2 cellular contexts compared by ENCODE assay signal in the genomic region with DNA sequence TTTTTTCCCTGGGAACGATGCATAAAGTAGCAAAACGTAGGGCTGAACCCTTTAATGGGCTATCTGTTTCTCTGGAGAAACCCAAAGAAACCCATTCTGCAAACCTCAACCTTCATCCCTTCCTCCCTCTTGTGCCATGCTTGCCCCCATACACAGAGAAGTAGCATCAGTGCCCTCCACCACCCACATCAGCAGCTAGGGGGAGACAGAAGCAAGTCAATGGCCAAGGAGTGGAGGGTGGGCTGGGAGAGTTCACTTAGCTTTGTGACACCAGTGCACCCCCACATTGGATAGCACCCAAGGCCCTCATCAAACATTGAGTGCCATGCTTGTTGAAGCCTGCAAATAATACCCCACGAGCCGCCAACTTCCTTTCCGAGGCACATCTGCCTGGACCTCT.
TF ChIP-seq lines count a peak whose summit lies in the region.

No MANE protein-coding gene starts in this region.

TF ChIP-seq in HCT116, 20 proteins besides CTCF, POLR2A, EP300 and RAD21 (continued from another document):
- TF ChIP-seq, protein P1, sequence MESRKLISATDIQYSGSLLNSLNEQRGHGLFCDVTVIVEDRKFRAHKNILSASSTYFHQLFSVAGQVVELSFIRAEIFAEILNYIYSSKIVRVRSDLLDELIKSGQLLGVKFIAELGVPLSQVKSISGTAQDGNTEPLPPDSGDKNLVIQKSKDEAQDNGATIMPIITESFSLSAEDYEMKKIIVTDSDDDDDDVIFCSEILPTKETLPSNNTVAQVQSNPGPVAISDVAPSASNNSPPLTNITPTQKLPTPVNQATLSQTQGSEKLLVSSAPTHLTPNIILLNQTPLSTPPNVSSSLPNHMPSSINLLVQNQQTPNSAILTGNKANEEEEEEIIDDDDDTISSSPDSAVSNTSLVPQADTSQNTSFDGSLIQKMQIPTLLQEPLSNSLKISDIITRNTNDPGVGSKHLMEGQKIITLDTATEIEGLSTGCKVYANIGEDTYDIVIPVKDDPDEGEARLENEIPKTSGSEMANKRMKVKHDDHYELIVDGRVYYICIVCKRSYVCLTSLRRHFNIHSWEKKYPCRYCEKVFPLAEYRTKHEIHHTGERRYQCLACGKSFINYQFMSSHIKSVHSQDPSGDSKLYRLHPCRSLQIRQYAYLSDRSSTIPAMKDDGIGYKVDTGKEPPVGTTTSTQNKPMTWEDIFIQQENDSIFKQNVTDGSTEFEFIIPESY (IDR thresholded peaks at IDR 0.05; ENCODE audit: extremely low read depth, insufficient replicate concordance, low read length) = no peak
- TF ChIP-seq, protein P2, sequence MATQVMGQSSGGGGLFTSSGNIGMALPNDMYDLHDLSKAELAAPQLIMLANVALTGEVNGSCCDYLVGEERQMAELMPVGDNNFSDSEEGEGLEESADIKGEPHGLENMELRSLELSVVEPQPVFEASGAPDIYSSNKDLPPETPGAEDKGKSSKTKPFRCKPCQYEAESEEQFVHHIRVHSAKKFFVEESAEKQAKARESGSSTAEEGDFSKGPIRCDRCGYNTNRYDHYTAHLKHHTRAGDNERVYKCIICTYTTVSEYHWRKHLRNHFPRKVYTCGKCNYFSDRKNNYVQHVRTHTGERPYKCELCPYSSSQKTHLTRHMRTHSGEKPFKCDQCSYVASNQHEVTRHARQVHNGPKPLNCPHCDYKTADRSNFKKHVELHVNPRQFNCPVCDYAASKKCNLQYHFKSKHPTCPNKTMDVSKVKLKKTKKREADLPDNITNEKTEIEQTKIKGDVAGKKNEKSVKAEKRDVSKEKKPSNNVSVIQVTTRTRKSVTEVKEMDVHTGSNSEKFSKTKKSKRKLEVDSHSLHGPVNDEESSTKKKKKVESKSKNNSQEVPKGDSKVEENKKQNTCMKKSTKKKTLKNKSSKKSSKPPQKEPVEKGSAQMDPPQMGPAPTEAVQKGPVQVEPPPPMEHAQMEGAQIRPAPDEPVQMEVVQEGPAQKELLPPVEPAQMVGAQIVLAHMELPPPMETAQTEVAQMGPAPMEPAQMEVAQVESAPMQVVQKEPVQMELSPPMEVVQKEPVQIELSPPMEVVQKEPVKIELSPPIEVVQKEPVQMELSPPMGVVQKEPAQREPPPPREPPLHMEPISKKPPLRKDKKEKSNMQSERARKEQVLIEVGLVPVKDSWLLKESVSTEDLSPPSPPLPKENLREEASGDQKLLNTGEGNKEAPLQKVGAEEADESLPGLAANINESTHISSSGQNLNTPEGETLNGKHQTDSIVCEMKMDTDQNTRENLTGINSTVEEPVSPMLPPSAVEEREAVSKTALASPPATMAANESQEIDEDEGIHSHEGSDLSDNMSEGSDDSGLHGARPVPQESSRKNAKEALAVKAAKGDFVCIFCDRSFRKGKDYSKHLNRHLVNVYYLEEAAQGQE (IDR thresholded peaks at IDR 0.05; ENCODE audit: low read depth) = no peak
- TF ChIP-seq EZH2 (IDR thresholded peaks at IDR 0.05) = no peak
- no peak for TF ChIP-seq CEBPB (IDR thresholded peaks at IDR 0.05; ENCODE audit: low read depth)
- no peak for TF ChIP-seq POLR2AphosphoS5 (IDR thresholded peaks at IDR 0.05; ENCODE audit: low read depth, low read length)
- no peak for TF ChIP-seq SP1 (IDR thresholded peaks at IDR 0.05; ENCODE audit: low read depth)

TF ChIP-seq in SK-N-SH treated with all-trans-retinoic acid at 6 μM for 48 hours, 23 proteins besides CTCF, POLR2A, EP300 and RAD21 (continued from another document):
- TF ChIP-seq, protein P3, sequence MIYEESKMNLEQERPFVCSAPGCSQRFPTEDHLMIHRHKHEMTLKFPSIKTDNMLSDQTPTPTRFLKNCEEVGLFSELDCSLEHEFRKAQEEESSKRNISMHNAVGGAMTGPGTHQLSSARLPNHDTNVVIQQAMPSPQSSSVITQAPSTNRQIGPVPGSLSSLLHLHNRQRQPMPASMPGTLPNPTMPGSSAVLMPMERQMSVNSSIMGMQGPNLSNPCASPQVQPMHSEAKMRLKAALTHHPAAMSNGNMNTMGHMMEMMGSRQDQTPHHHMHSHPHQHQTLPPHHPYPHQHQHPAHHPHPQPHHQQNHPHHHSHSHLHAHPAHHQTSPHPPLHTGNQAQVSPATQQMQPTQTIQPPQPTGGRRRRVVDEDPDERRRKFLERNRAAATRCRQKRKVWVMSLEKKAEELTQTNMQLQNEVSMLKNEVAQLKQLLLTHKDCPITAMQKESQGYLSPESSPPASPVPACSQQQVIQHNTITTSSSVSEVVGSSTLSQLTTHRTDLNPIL (CRISPR knock-in tag; IDR thresholded peaks at IDR 0.05; ENCODE audit: low read depth) = no peak
- TF ChIP-seq, protein P4, sequence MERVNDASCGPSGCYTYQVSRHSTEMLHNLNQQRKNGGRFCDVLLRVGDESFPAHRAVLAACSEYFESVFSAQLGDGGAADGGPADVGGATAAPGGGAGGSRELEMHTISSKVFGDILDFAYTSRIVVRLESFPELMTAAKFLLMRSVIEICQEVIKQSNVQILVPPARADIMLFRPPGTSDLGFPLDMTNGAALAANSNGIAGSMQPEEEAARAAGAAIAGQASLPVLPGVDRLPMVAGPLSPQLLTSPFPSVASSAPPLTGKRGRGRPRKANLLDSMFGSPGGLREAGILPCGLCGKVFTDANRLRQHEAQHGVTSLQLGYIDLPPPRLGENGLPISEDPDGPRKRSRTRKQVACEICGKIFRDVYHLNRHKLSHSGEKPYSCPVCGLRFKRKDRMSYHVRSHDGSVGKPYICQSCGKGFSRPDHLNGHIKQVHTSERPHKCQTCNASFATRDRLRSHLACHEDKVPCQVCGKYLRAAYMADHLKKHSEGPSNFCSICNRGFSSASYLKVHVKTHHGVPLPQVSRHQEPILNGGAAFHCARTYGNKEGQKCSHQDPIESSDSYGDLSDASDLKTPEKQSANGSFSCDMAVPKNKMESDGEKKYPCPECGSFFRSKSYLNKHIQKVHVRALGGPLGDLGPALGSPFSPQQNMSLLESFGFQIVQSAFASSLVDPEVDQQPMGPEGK (CRISPR knock-in tag; IDR thresholded peaks at IDR 0.05; ENCODE audit: borderline replicate concordance) = no peak
- TF ChIP-seq TOX (CRISPR knock-in tag; IDR thresholded peaks at IDR 0.05; ENCODE audit: borderline replicate concordance) = no peak
- no peak for TF ChIP-seq ESRRG (CRISPR knock-in tag; IDR thresholded peaks at IDR 0.05)
- TF ChIP-seq ZNF8 (CRISPR knock-in tag; IDR thresholded peaks at IDR 0.05) = no peak
- no peak for TF ChIP-seq TSHZ2 (CRISPR knock-in tag; IDR thresholded peaks at IDR 0.05)
- TF ChIP-seq ZC3H10 (CRISPR knock-in tag; IDR thresholded peaks at IDR 0.05) = no peak
- TF ChIP-seq ZFP30 (CRISPR knock-in tag; IDR thresholded peaks at IDR 0.05) = no peak
- no peak for TF ChIP-seq PPARA (CRISPR knock-in tag; IDR thresholded peaks at IDR 0.05; ENCODE audit: borderline replicate concordance)
- no peak for TF ChIP-seq OSR1 (CRISPR knock-in tag; IDR thresholded peaks at IDR 0.05)
- no peak for TF ChIP-seq GLIS3 (CRISPR knock-in tag; IDR thresholded peaks at IDR 0.05)
